In the genomic region with DNA sequence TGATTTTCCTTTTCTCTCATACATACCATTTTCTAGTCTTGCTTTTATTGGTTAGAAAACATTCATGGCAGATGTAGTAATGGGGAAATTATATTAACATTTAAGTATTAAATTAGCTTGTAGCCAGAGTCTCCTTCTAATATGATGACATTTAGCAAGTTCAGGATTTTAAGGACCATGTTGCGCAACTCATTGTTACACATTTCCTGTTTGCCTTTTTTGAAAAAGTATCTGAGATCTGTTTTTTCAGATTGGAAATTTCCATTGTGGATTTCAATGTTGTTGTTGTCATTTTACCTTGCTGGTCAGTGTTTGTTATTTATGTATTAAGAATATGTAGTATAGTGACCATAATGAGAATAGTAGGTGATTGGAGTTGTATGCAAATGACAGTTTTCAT, we compare ENCODE assay signal across 11 cellular contexts. TPM values are rescaled to one million over a fixed set of nuclear protein-coding genes. Genes with fewer than 3 reads are reported as not detected.
A peak's percentile ranks its signal among the peaks of the same experiment; 100 is the strongest.
DNase-seq lines count a peak whose midpoint lies in the region; ATAC-seq and TF ChIP-seq lines count a peak whose summit lies in the region.
"Had no signal": no experiment of that assay in that cellular context is flagged by ENCODE, and none has a peak within 500 bp of the region (broad histone marks: within the 10 kb centered on the region; RNA-seq: fewer than 3 reads in every experiment).

No MANE protein-coding gene starts in this region.

- no peak overlapping the region for H3K4me3 Mint-ChIP-seq in activated CD4-positive, alpha-beta memory T cell treated with anti-CD3 and anti-CD28 coated beads for 36 hours
- H3K4me3 Mint-ChIP-seq: stimulated activated naive CD8-positive, alpha-beta T cell treated with anti-CD3 and anti-CD28 coated beads, Interleukin-15, Interleukin-2, amounts not matched to agents 100 ng/mL and 50 ng/mL, for 24 hours had no signal

- H4K20me1 ChIP-seq in BLaER1 treated with 17β-estradiol and CSF1 and Interleukin-3, amounts not matched to agents 10 nM and 100 nM: no peaks in the 10 kb centered on the region

- TF ChIP-seq RAD21 in Ishikawa (IDR thresholded peaks at IDR 0.05; ENCODE audit: low read depth): no peak

- DNase-seq in amniotic epithelial cell (ENCODE audit: low read depth): peak; percentile 72
- peak; percentile 86 for DNase-seq in iris pigment epithelial cell (ENCODE audit: low read depth)
- no peak for DNase-seq in NCI-H2081 treated with DMSO at 0.1 percent for 48 hours (lab: John Stamatoyannopoulos, UW)
- no peak for DNase-seq in activated effector memory CD4-positive, alpha-beta T cell treated with Interleukin-2 at 50 U/mL for 16 hours
- DNase-seq in activated CD4-positive, alpha-beta memory T cell treated with anti-CD3 and anti-CD28 coated beads for 36 hours: no peak
- DNase-seq: stimulated activated CD4-positive, alpha-beta T cell treated with anti-CD3 and anti-CD28 coated beads, Interleukin-1b, Interleukin-23, amount 100 ng/mL, for 48 hours had no signal

- peaks cover 0 to 31% (median 12%) of the 10 kb centered on the region in 10 experiments; a peak in 12 of 20 replicates for H3K4me1 ChIP-seq in BLaER1 treated with 17β-estradiol and CSF1 and Interleukin-3, amounts not matched to agents 10 nM and 100 nM

- POLR2A ChIA-PET in activated CD4-positive, alpha-beta memory T cell treated with anti-CD3 and anti-CD28 coated beads for 36 hours (lab: Charles Lee): no interaction called here

- H3K36me3 Mint-ChIP-seq in activated CD4-positive, alpha-beta memory T cell treated with anti-CD3 and anti-CD28 coated beads for 36 hours: peaks cover 9% of the 10 kb centered on the region

- no peak overlapping the region for H3K27ac Mint-ChIP-seq in activated CD4-positive, alpha-beta memory T cell treated with anti-CD3 and anti-CD28 coated beads for 36 hours
- H3K27ac Mint-ChIP-seq: stimulated activated naive CD8-positive, alpha-beta T cell treated with anti-CD3 and anti-CD28 coated beads, Interleukin-15, Interleukin-2, amounts not matched to agents 100 ng/mL and 50 ng/mL, for 24 hours had no signal

- peaks cover 14 to 63% (median 40%) of the 10 kb centered on the region in 11 experiments for H3K36me3 ChIP-seq in BLaER1 treated with 17β-estradiol and CSF1 and Interleukin-3, amounts not matched to agents 10 nM and 100 nM
- H3K36me3 ChIP-seq: adrenal gland had no signal

- H3K4me1 Mint-ChIP-seq in activated CD4-positive, alpha-beta memory T cell treated with anti-CD3 and anti-CD28 coated beads for 36 hours (ENCODE audit: low read depth): peaks cover 25% of the 10 kb centered on the region

- no peak for ATAC-seq in GM21447 (IDR thresholded peaks at IDR 0.05; ENCODE audit: unreplicated experiment)

- H3K27me3 ChIP-seq in BLaER1 treated with 17β-estradiol and CSF1 and Interleukin-3, amounts not matched to agents 10 nM and 100 nM: no peaks in the 10 kb centered on the region
- H3K27me3 ChIP-seq: adrenal gland had no signal

- H3K4me3 ChIP-seq in BLaER1 treated with 17β-estradiol and CSF1 and Interleukin-3, amounts not matched to agents 10 nM and 100 nM: no peak overlapping the region
- H3K4me3 ChIP-seq: adrenal gland had no signal

- no peaks in the 10 kb centered on the region for H3K9me3 Mint-ChIP-seq in activated CD4-positive, alpha-beta memory T cell treated with anti-CD3 and anti-CD28 coated beads for 36 hours
- H3K9me3 Mint-ChIP-seq: stimulated activated naive CD8-positive, alpha-beta T cell treated with anti-CD3 and anti-CD28 coated beads, Interleukin-15, Interleukin-2, amounts not matched to agents 100 ng/mL and 50 ng/mL, for 24 hours had no signal

- CTCF ChIA-PET in activated CD4-positive, alpha-beta memory T cell treated with anti-CD3 and anti-CD28 coated beads for 36 hours (lab: Charles Lee): no interaction called here

- no peak overlapping the region for H3K9ac ChIP-seq in BLaER1 treated with 17β-estradiol and CSF1 and Interleukin-3, amounts not matched to agents 10 nM and 100 nM

- no peak for TF ChIP-seq EP300 in Ishikawa (IDR thresholded peaks at IDR 0.05; ENCODE audit: borderline replicate concordance)

- intact Hi-C loops in activated CD4-positive, alpha-beta memory T cell treated with anti-CD3 and anti-CD28 coated beads for 36 hours (cut with micrococcal nuclease): no loop called here

- H3K27me3 Mint-ChIP-seq in activated CD4-positive, alpha-beta memory T cell treated with anti-CD3 and anti-CD28 coated beads for 36 hours: no peaks in the 10 kb centered on the region
- H3K27me3 Mint-ChIP-seq: stimulated activated naive CD8-positive, alpha-beta T cell treated with anti-CD3 and anti-CD28 coated beads, Interleukin-15, Interleukin-2, amounts not matched to agents 100 ng/mL and 50 ng/mL, for 24 hours had no signal

- peak overlapping the region in 2 of 11 experiments; percentile 8 to 38; a peak in 2 of 22 replicates for H3K27ac ChIP-seq in BLaER1 treated with 17β-estradiol and CSF1 and Interleukin-3, amounts not matched to agents 10 nM and 100 nM
- H3K27ac ChIP-seq: adrenal gland had no signal

- peak overlapping the region in 6 of 11 experiments; percentile 31 to 67 (median 56); a peak in 12 of 22 replicates for H3K4me2 ChIP-seq in BLaER1 treated with 17β-estradiol and CSF1 and Interleukin-3, amounts not matched to agents 10 nM and 100 nM

- peaks cover 0 to 10% (median 7%) of the 10 kb centered on the region in 11 experiments; a peak in 19 of 22 replicates for H3K9me3 ChIP-seq in BLaER1 treated with 17β-estradiol and CSF1 and Interleukin-3, amounts not matched to agents 10 nM and 100 nM (replicated peaks in 1 of 11)
- H3K9me3 ChIP-seq: adrenal gland had no signal

TF ChIP-seq in Ishikawa, 13 proteins besides CTCF, POLR2A, EP300 and RAD21:
- no peak for TF ChIP-seq YY1 (IDR thresholded peaks at IDR 0.05; ENCODE audit: low read depth)
- TF ChIP-seq USF1 (IDR thresholded peaks at IDR 0.05): no peak
- peak; percentile 99 for TF ChIP-seq CEBPB (IDR thresholded peaks at IDR 0.05)

RNA-seq across cellular contexts. Expression of gene CDKAL1, which starts 38.7 kb away (rescaled TPM):
- 10 to 100 TPM; 23.1 to 23.2 TPM for total RNA-seq in activated CD4-positive, alpha-beta memory T cell treated with anti-CD3 and anti-CD28 coated beads for 36 hours

Comparison
In these comparisons a context has a peak if more than half of its experiments do, and no peak if none do; other contexts are left out.
1. DNase-seq: peak in amniotic epithelial cell (single experiment) and iris pigment epithelial cell (single experiment); none in NCI-H2081 treated with DMSO at 0.1 percent for 48 hours (single experiment), activated effector memory CD4-positive, alpha-beta T cell treated with Interleukin-2 at 50 U/mL for 16 hours (single experiment) and activated CD4-positive, alpha-beta memory T cell treated with anti-CD3 and anti-CD28 coated beads for 36 hours (single experiment).